21 cellular contexts compared by ENCODE assay signal in the genomic region with DNA sequence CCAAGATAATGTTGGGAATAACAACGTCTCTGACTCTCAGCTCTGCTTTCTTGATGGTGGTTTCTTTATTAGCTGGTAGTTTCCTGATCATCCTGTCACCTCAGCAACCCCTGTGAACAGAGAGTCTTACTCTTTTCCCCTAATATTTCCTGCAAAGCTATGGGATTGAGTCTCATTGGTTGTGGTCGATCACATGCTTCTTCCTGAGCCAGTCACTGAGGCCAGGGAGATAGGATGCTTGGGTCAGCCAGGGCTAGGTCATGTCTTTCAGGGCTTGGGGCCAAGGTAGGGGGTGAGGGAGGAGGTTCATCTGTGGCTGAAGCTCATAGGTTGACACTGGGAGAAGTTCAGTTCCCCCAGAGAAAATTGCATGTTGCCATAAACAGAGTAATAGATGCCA.
DNase-seq lines count a peak whose midpoint lies in the region; ATAC-seq and TF ChIP-seq lines count a peak whose summit lies in the region.
"Had no signal": no experiment of that assay in that cellular context is flagged by ENCODE, and none has a peak within 500 bp of the region (broad histone marks: within the 10 kb centered on the region; RNA-seq: fewer than 3 reads in every experiment).

No MANE protein-coding gene starts in this region.

- H4K20me1 ChIP-seq in HCT116 (ENCODE audit: insufficient read depth): no peaks in the 10 kb centered on the region

- RAD21 ChIA-PET in HCT116 (lab: Charles Lee; ENCODE audit: low non-redundant PET in 1 of 2, low total read pairs in 2 of 2, uncharacterized antibody in 2 of 2, unreplicated experiment in 2 of 2): no interaction called here

- DNase-seq in CD4-positive, alpha-beta T cell: no peak
- DNase-seq in HCT116 (ENCODE audit: low read depth, low spot score): no peak
- DNase-seq in activated CD8-positive, alpha-beta T cell treated with anti-CD3 and anti-CD28 coated beads for 36 hours: no peak
- DNase-seq in natural killer cell treated with Interleukin-12 subunit alpha and Interleukin-12 subunit beta and Interleukin-15 and Interleukin-18, amount 100 ng/mL, for 72 hours (ENCODE audit: low spot score): no peak
- no peak for DNase-seq in body of pancreas
- no peak for DNase-seq in NCI-H2107 treated with DMSO at 0.1 percent for 48 hours (lab: John Stamatoyannopoulos, UW; ENCODE audit: unreplicated experiment)
- DNase-seq: DND-41; HFFc6; IMR-90; left cardiac atrium; NCI-H1092; NCI-H748 treated with DMSO at 0.1 percent for 48 hours; nucleus accumbens; stimulated activated CD4-positive, alpha-beta T cell treated with anti-CD3 and anti-CD28 coated beads, Interleukin-4, amount 100 ng/mL, for 1 hour; WERI-Rb-1 had no signal

- 71 to 81% methylated on average over 2 of the region's 2 CpGs for WGBS in body of pancreas, 2 donors

- no peaks in the 10 kb centered on the region for H3K27me3 Mint-ChIP-seq in CD4-positive, alpha-beta T cell
- no peaks in the 10 kb centered on the region for H3K27me3 Mint-ChIP-seq in activated CD8-positive, alpha-beta T cell treated with anti-CD3 and anti-CD28 coated beads for 36 hours
- no peaks in the 10 kb centered on the region for H3K27me3 Mint-ChIP-seq in natural killer cell treated with Interleukin-12 subunit alpha and Interleukin-12 subunit beta and Interleukin-15 and Interleukin-18, amount 100 ng/mL, for 72 hours

- no peak for ATAC-seq in CD4-positive, alpha-beta T cell (ENCODE audit: poor library complexity)
- ATAC-seq in HCT116 (0 out of 2 replicates have a peak, but pooled peaks have one; percentile 47), body of pancreas (no peak), HG03095 (IDR thresholded peaks at IDR 0.05; ENCODE audit: unreplicated experiment) (no peak)
- ATAC-seq in activated CD8-positive, alpha-beta T cell treated with anti-CD3 and anti-CD28 coated beads for 36 hours: peak; percentile 13
- ATAC-seq in natural killer cell treated with Interleukin-12 subunit alpha and Interleukin-12 subunit beta and Interleukin-15 and Interleukin-18, amount 100 ng/mL, for 72 hours: peak; percentile 22 to 43
- ATAC-seq: left cardiac atrium, sciatic nerve had no signal

- TF ChIP-seq POLR2A in HCT116 (IDR thresholded peaks at IDR 0.05; ENCODE audit: borderline replicate concordance, extremely low read depth, insufficient read depth, insufficient read length) (no peak), body of pancreas (IDR thresholded peaks at IDR 0.05) (no peak)

- TF ChIP-seq CTCF in CD4-positive, alpha-beta T cell (IDR thresholded peaks at IDR 0.05): no peak
- no peak for TF ChIP-seq CTCF in HCT116 (IDR thresholded peaks at IDR 0.05 in 2 of 3, conservative IDR thresholded peaks at IDR 0.05 in 1 of 3; ENCODE audit: borderline replicate concordance in 1 of 3, insufficient read depth in 1 of 3, low read depth in 2 of 3, low read length in 2 of 3)
- no peak for TF ChIP-seq CTCF in activated CD8-positive, alpha-beta T cell treated with anti-CD3 and anti-CD28 coated beads for 36 hours (IDR thresholded peaks at IDR 0.05)
- TF ChIP-seq CTCF in body of pancreas (IDR thresholded peaks at IDR 0.05): no peak

- intact Hi-C loops in CD4-positive, alpha-beta T cell (cut with DNase I, micrococcal nuclease): no loop called here
- intact Hi-C loops in HCT116 (cut with micrococcal nuclease): no loop called here
- intact Hi-C loops in activated CD8-positive, alpha-beta T cell treated with anti-CD3 and anti-CD28 coated beads for 36 hours (cut with micrococcal nuclease): no loop called here
- intact Hi-C loops in body of pancreas (cut with DNase I): no loop called here

- peaks cover 4 to 10% of the 10 kb centered on the region in 2 experiments; a peak in 3 of 4 replicates for H3K36me3 ChIP-seq in HCT116 (ENCODE audit: control insufficient read depth in 1 of 2, insufficient read depth in 2 of 2, low read length in 2 of 2)
- H3K36me3 ChIP-seq in body of pancreas (replicated peaks in 1 of 2; ENCODE audit: insufficient read depth in 1 of 2, low read depth in 2 of 2): no peaks in the 10 kb centered on the region

- peaks cover 7% of the 10 kb centered on the region; the same call in 1 of the 2 replicates for H3K79me2 ChIP-seq in HCT116 (ENCODE audit: insufficient read depth, low read length)

- H3K9ac ChIP-seq in HCT116 (ENCODE audit: low read length): no peak overlapping the region

- H3K27me3 ChIP-seq in CD4-positive, alpha-beta T cell (ENCODE audit: control insufficient read depth, insufficient read depth, low read length): no peaks in the 10 kb centered on the region
- H3K27me3 ChIP-seq in HCT116 (ENCODE audit: insufficient read depth, low read length) (no peaks in the 10 kb centered on the region), body of pancreas (no peaks in the 10 kb centered on the region)
- H3K27me3 ChIP-seq: cardiac muscle cell, tibial nerve had no signal

- POLR2A ChIA-PET in CD4-positive, alpha-beta T cell (lab: Charles Lee): no interaction called here
- POLR2A ChIA-PET in HCT116 (lab: Charles Lee): no interaction called here
- POLR2A ChIA-PET in activated CD8-positive, alpha-beta T cell treated with anti-CD3 and anti-CD28 coated beads for 36 hours (lab: Charles Lee): interaction anchor here (1.2 kb wide), 1 partner anchor 12 kb away, joined by 3 read pairs; no protein-coding TSS in a partner anchor

- no peaks in the 10 kb centered on the region for H3K9me3 ChIP-seq in CD4-positive, alpha-beta T cell (ENCODE audit: control insufficient read depth, low read length)
- no peaks in the 10 kb centered on the region for H3K9me3 ChIP-seq in HCT116 (ENCODE audit: control insufficient read depth in 1 of 2, insufficient read depth in 1 of 2, low read depth in 1 of 2, low read length in 2 of 2)
- H3K9me3 ChIP-seq in body of pancreas: no peaks in the 10 kb centered on the region
- H3K9me3 ChIP-seq: tibial nerve had no signal

- H3K36me3 Mint-ChIP-seq in CD4-positive, alpha-beta T cell (ENCODE audit: low read depth): peaks cover 63% of the 10 kb centered on the region
- peaks cover 43% of the 10 kb centered on the region for H3K36me3 Mint-ChIP-seq in activated CD8-positive, alpha-beta T cell treated with anti-CD3 and anti-CD28 coated beads for 36 hours (ENCODE audit: low read depth)
- H3K36me3 Mint-ChIP-seq in natural killer cell treated with Interleukin-12 subunit alpha and Interleukin-12 subunit beta and Interleukin-15 and Interleukin-18, amount 100 ng/mL, for 72 hours: peaks cover 5% of the 10 kb centered on the region

- H3K4me3 ChIP-seq in HCT116 (replicated peaks in 1 of 2; ENCODE audit: low read depth in 1 of 2, low read length in 2 of 2) (no peak overlapping the region), body of pancreas (no peak overlapping the region)
- H3K4me3 ChIP-seq: cardiac muscle cell, SK-N-MC, tibial nerve had no signal

- H3K9me2 ChIP-seq in HCT116 (ENCODE audit: insufficient read depth): no peaks in the 10 kb centered on the region

- no peak for TF ChIP-seq RAD21 in HCT116 (IDR thresholded peaks at IDR 0.05; ENCODE audit: low read depth)

- peaks cover 20% of the 10 kb centered on the region for H3K4me1 Mint-ChIP-seq in CD4-positive, alpha-beta T cell (ENCODE audit: low read depth)
- H3K4me1 Mint-ChIP-seq in activated CD8-positive, alpha-beta T cell treated with anti-CD3 and anti-CD28 coated beads for 36 hours (ENCODE audit: low read depth): peaks cover 19% of the 10 kb centered on the region
- peaks cover 21 to 24% of the 10 kb centered on the region in 2 donors for H3K4me1 Mint-ChIP-seq in natural killer cell treated with Interleukin-12 subunit alpha and Interleukin-12 subunit beta and Interleukin-15 and Interleukin-18, amount 100 ng/mL, for 72 hours (ENCODE audit: low read depth in 2 of 2)

- H3K27ac Mint-ChIP-seq in CD4-positive, alpha-beta T cell: peak overlapping the region; percentile 19
- H3K27ac Mint-ChIP-seq in activated CD8-positive, alpha-beta T cell treated with anti-CD3 and anti-CD28 coated beads for 36 hours: peak overlapping the region; percentile 28
- peak overlapping the region in 1 of 2 donors; percentile 32 for H3K27ac Mint-ChIP-seq in natural killer cell treated with Interleukin-12 subunit alpha and Interleukin-12 subunit beta and Interleukin-15 and Interleukin-18, amount 100 ng/mL, for 72 hours
- H3K27ac Mint-ChIP-seq: HFFc6 had no signal

- BruUV-seq in HCT116 (replicated peaks; lab: Mats Ljungman, UMichigan): no TSS peak

- CTCF ChIA-PET in CD4-positive, alpha-beta T cell (lab: Charles Lee): no interaction called here
- CTCF ChIA-PET in HCT116 (lab: Charles Lee): no interaction called here
- CTCF ChIA-PET in activated CD8-positive, alpha-beta T cell treated with anti-CD3 and anti-CD28 coated beads for 36 hours (lab: Charles Lee): no interaction called here

- H3K4me1 ChIP-seq in HCT116 (ENCODE audit: control insufficient read depth in 1 of 2, insufficient read depth in 2 of 2, low read length in 2 of 2) (peaks cover 0 to 3% of the 10 kb centered on the region in 2 experiments; a peak in 1 of 4 replicates), body of pancreas (peaks cover 58% of the 10 kb centered on the region)
- H3K4me1 ChIP-seq: tibial nerve had no signal

- no peak overlapping the region for H3K4me3 Mint-ChIP-seq in CD4-positive, alpha-beta T cell
- no peak overlapping the region for H3K4me3 Mint-ChIP-seq in activated CD8-positive, alpha-beta T cell treated with anti-CD3 and anti-CD28 coated beads for 36 hours
- no peak overlapping the region for H3K4me3 Mint-ChIP-seq in natural killer cell treated with Interleukin-12 subunit alpha and Interleukin-12 subunit beta and Interleukin-15 and Interleukin-18, amount 100 ng/mL, for 72 hours
- H3K4me3 Mint-ChIP-seq: HFFc6 had no signal

- H3K27ac ChIP-seq in CD4-positive, alpha-beta T cell (ENCODE audit: low read depth, low read length): no peak overlapping the region
- H3K27ac ChIP-seq in HCT116 (ENCODE audit: low read depth, low read length) (no peak overlapping the region), body of pancreas (peak overlapping the region in 1 of 4 donors; percentile 82)
- H3K27ac ChIP-seq: C4-2B, cardiac muscle cell, SK-N-MC, tibial nerve, WERI-Rb-1 had no signal

- no peak overlapping the region for H3K4me2 ChIP-seq in HCT116 (ENCODE audit: low read length)

- H3K9me3 Mint-ChIP-seq in CD4-positive, alpha-beta T cell: no peaks in the 10 kb centered on the region
- H3K9me3 Mint-ChIP-seq in activated CD8-positive, alpha-beta T cell treated with anti-CD3 and anti-CD28 coated beads for 36 hours: no peaks in the 10 kb centered on the region
- no peaks in the 10 kb centered on the region for H3K9me3 Mint-ChIP-seq in natural killer cell treated with Interleukin-12 subunit alpha and Interleukin-12 subunit beta and Interleukin-15 and Interleukin-18, amount 100 ng/mL, for 72 hours
- H3K9me3 Mint-ChIP-seq: HFFc6 had no signal

- H2AFZ ChIP-seq in HCT116 (ENCODE audit: low read depth, low read length, poor library complexity, severe bottlenecking): no peak overlapping the region

TF ChIP-seq in HCT116, 20 proteins besides CTCF, POLR2A, EP300 and RAD21 (continues in another document):
- no peak for TF ChIP-seq EZH2 (IDR thresholded peaks at IDR 0.05)

Comparison
In these comparisons a context has a peak if more than half of its experiments do, and no peak if none do; other contexts are left out.
1. ATAC-seq: peak in HCT116 (single experiment), activated CD8-positive, alpha-beta T cell treated with anti-CD3 and anti-CD28 coated beads for 36 hours (single experiment) and natural killer cell treated with Interleukin-12 subunit alpha and Interleukin-12 subunit beta and Interleukin-15 and Interleukin-18, amount 100 ng/mL, for 72 hours (2 of 2); none in CD4-positive, alpha-beta T cell (single experiment), body of pancreas (single experiment) and HG03095 (single experiment).